29 cellular contexts compared by ENCODE assay signal in the genomic region with DNA sequence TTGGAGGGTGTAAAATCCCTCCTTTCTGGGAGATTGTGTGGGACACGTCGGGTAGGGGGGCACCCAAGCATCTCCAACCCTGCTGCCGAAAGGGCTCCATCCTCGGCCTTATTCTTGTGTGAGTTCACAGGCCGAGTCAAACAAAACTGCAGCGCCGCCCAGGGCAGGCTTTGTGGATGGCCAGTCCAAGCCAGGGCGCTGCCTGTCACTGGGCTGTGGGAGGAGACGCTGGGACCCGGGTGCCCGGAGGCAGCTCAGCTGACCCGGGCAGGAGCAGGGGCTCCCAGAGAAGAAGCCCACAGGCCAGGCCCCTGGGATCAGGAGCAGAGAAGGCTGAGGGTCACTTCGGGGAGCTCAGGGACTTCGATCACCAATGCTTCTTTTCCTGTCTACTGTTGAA. TPM values are rescaled to one million over a fixed set of nuclear protein-coding genes. Genes with fewer than 3 reads are reported as not detected.
DNase-seq lines count a peak whose midpoint lies in the region; ATAC-seq, FAIRE-seq and TF ChIP-seq lines count a peak whose summit lies in the region.
"Had no signal": no experiment of that assay in that cellular context is flagged by ENCODE, and none has a peak within 500 bp of the region (broad histone marks: within the 10 kb centered on the region; RNA-seq: fewer than 3 reads in every experiment).

No MANE protein-coding gene starts in this region.

- no TSS peak for BruUV-seq in K562 (replicated peaks; lab: Mats Ljungman, UMichigan)

- in situ Hi-C loops in K562 (cut with MboI): loop anchor here (5.0 to 10.0 kb wide), 2 partner anchors 420 to 598 kb away; no protein-coding TSS in a partner anchor

- H2AFZ ChIP-seq in K562 (ENCODE audit: low read depth, low read length) (no peak overlapping the region), hepatocyte (no peak overlapping the region), Karpas-422 (ENCODE audit: low read length) (no peak overlapping the region)

- H3K4me2 ChIP-seq in K562 (ENCODE audit: insufficient read depth, low read length) (no peak overlapping the region), hepatocyte (no peak overlapping the region), Karpas-422 (ENCODE audit: low read depth, low read length, poor library complexity, severe bottlenecking) (no peak overlapping the region)

- H3K9me3 ChIP-seq in K562 (replicated peaks; ENCODE audit: control insufficient read depth, insufficient read depth, low read depth, low read length): no peaks in the 10 kb centered on the region
- no peaks in the 10 kb centered on the region for H3K9me3 ChIP-seq in hepatocyte (ENCODE audit: low read depth)
- no peaks in the 10 kb centered on the region for H3K9me3 ChIP-seq in small intestine (ENCODE audit: control insufficient read depth, low read depth)
- H3K9me3 ChIP-seq in Karpas-422 (ENCODE audit: low read length): no peaks in the 10 kb centered on the region
- H3K9me3 ChIP-seq: adrenal gland, breast epithelium had no signal

- H4K20me1 ChIP-seq in K562 (replicated peaks; ENCODE audit: control insufficient read depth, insufficient read depth, low read length): peaks cover 3% of the 10 kb centered on the region; the same call in 1 of the 2 replicates
- no peaks in the 10 kb centered on the region for H4K20me1 ChIP-seq in hepatocyte (ENCODE audit: insufficient read depth, poor library complexity, severe bottlenecking)
- H4K20me1 ChIP-seq in Karpas-422 (ENCODE audit: insufficient read depth, low read depth, low read length): no peaks in the 10 kb centered on the region

- POLR2A ChIA-PET in K562 (lab: Yijun Ruan, JAX): interaction anchor here (0.6 to 1.3 kb wide), 3 partner anchors 9 to 596 kb away, joined by 3 to 4 read pairs (median 3); no protein-coding TSS in a partner anchor

- TF ChIP-seq CTCF in K562 (IDR thresholded peaks at IDR 0.05 in 2 of 3, conservative IDR thresholded peaks at IDR 0.05 in 1 of 3; ENCODE audit: insufficient read depth in 2 of 3, low read depth in 1 of 3, low read length in 3 of 3) (0 out of 6 replicates have a peak, but pooled peaks of 1 of the 3 experiments have one; percentile 10), hepatocyte (IDR thresholded peaks at IDR 0.05; ENCODE audit: poor library complexity) (no peak)

- no peak overlapping the region for H3K27ac ChIP-seq in K562 (ENCODE audit: extremely low read depth, low read depth, low read length)
- H3K27ac ChIP-seq in hepatocyte: peak overlapping the region; percentile 92
- H3K27ac ChIP-seq in small intestine (ENCODE audit: low read depth in 1 of 2, low read length in 1 of 2): peak overlapping the region; percentile 63 to 72
- H3K27ac ChIP-seq in Karpas-422 (ENCODE audit: low read length): no peak overlapping the region
- H3K27ac ChIP-seq: adrenal gland, breast epithelium had no signal

- intact Hi-C loops in K562 (cut with micrococcal nuclease): loop anchor here (10.0 kb wide), 1 partner anchor 1008 kb away; a partner anchor contains a TSS

- TF ChIP-seq POLR2A in K562 (conservative IDR thresholded peaks at IDR 0.05): no peak

- H3K9ac ChIP-seq in K562 (ENCODE audit: insufficient read depth in 1 of 2, low read depth in 2 of 2, low read length in 2 of 2): no peak overlapping the region
- H3K9ac ChIP-seq in Karpas-422 (ENCODE audit: low read length): no peak overlapping the region

- no peaks in the 10 kb centered on the region for H3K9me1 ChIP-seq in K562 (ENCODE audit: control insufficient read depth, insufficient read depth, low read length)

- CTCF ChIA-PET in K562 (lab: Yijun Ruan, JAX; ENCODE audit: low intra/inter-chr PET ratio): no interaction called here

- TF ChIP-seq EP300 in K562 (IDR thresholded peaks at IDR 0.05; ENCODE audit: low read length): no peak

- H3K4me1 ChIP-seq in K562 (replicated peaks in 1 of 2; ENCODE audit: control insufficient read depth in 2 of 2, insufficient read depth in 2 of 2, low read length in 2 of 2) (peaks cover 0 to 21% of the 10 kb centered on the region in 2 experiments; a peak in 2 of 5 replicates), hepatocyte (ENCODE audit: insufficient read depth) (peaks cover 17% of the 10 kb centered on the region), small intestine (ENCODE audit: control insufficient read depth in 2 of 2, insufficient read depth in 1 of 2, low read depth in 1 of 2, low read length in 1 of 2) (no peaks in the 10 kb centered on the region), Karpas-422 (ENCODE audit: low read length) (no peaks in the 10 kb centered on the region)
- H3K4me1 ChIP-seq: adrenal gland, breast epithelium had no signal

- H3K9me2 ChIP-seq in hepatocyte (replicated peaks; ENCODE audit: insufficient read depth) (no peaks in the 10 kb centered on the region), Karpas-422 (replicated peaks; ENCODE audit: insufficient read depth, low read length) (no peaks in the 10 kb centered on the region)

- H3K4me3 ChIP-seq in K562 (no peak overlapping the region), hepatocyte (no peak overlapping the region), small intestine (ENCODE audit: low read depth in 1 of 2, low read length in 2 of 2) (no peak overlapping the region), Karpas-422 (ENCODE audit: low read length) (no peak overlapping the region)
- H3K4me3 ChIP-seq: adrenal gland, breast epithelium had no signal

- 1% methylated on average over 14 of the region's 14 CpGs for whole genome bisulfite sequencing in K562 (ENCODE audit: insufficient coverage, low coverage, missing lambda C conversion rate)
- WGBS in hepatocyte (ENCODE audit: low lambda C conversion rate, missing lambda C conversion rate): 90% methylated on average over 14 of the region's 14 CpGs
- 83 to 90% (median 89%) methylated on average over 14 of the region's 14 CpGs for WGBS in small intestine, 3 donors

- H3K36me3 ChIP-seq in K562 (ENCODE audit: control insufficient read depth, insufficient read depth, low read length): no peaks in the 10 kb centered on the region
- no peaks in the 10 kb centered on the region for H3K36me3 ChIP-seq in hepatocyte (replicated peaks; ENCODE audit: insufficient read depth, low read depth)
- peaks cover 0 to 2% of the 10 kb centered on the region in 2 donors for H3K36me3 ChIP-seq in small intestine (ENCODE audit: control insufficient read depth in 2 of 2, insufficient read depth in 2 of 2, low read length in 2 of 2)
- H3K36me3 ChIP-seq in Karpas-422 (ENCODE audit: insufficient read depth, low read length): no peaks in the 10 kb centered on the region
- H3K36me3 ChIP-seq: adrenal gland, breast epithelium had no signal

- peak; percentile 52 for ATAC-seq in K562
- no peak for ATAC-seq in GM19328 (IDR thresholded peaks at IDR 0.05; ENCODE audit: unreplicated experiment)
- no peak for ATAC-seq in HG02571 (IDR thresholded peaks at IDR 0.05; ENCODE audit: unreplicated experiment)
- ATAC-seq: natural killer cell had no signal

- peak; percentile 2 for DNase-seq in OCI-M1 (lab: John Stamatoyannopoulos, UW)
- peak in 1 of 4 experiments; percentile 18 for DNase-seq in K562 (ENCODE audit: extremely low read depth in 1 of 4, low spot score in 3 of 4)
- DNase-seq in hepatocyte (ENCODE audit: low spot score): no peak
- DNase-seq in small intestine: no peak
- DNase-seq in effector CD8-positive, alpha-beta T cell (lab: John Stamatoyannopoulos, UW): no peak
- no peak for DNase-seq in Karpas-422
- DNase-seq: activated CD4-positive, alpha-beta T cell treated with anti-CD3 and anti-CD28 coated beads, Interleukin-2, amount 10 ng/mL, durations not matched to agents 7 days and 5 days; activated naive CD4-positive, alpha-beta T cell; activated T-cell treated with anti-CD3 and anti-CD28 coated beads, Interleukin-2, amount 50 U/mL, for 24 hours; DND-41; HCEC 1CT; natural killer cell; NCI-H1436 treated with DMSO at 0.1 percent for 48 hours; NCI-H2107; NCI-H446; NCI-H774; retina; SHP77; stimulated activated CD4-positive, alpha-beta T cell treated with anti-CD3 and anti-CD28 coated beads, Interleukin-2, amount 100 ng/mL, for 48 hours; SW 1271; T1000 had no signal

- no peaks in the 10 kb centered on the region for H3K79me2 ChIP-seq in K562 (ENCODE audit: control insufficient read depth, insufficient read depth, low read length)
- H3K79me2 ChIP-seq in hepatocyte: no peaks in the 10 kb centered on the region
- no peaks in the 10 kb centered on the region for H3K79me2 ChIP-seq in Karpas-422 (ENCODE audit: low read length)

- H3K27me3 ChIP-seq in K562 (ENCODE audit: control insufficient read depth in 2 of 2, insufficient read depth in 2 of 2, low read length in 2 of 2): peaks cover 7 to 65% of the 10 kb centered on the region in 2 experiments
- H3K27me3 ChIP-seq in hepatocyte: no peaks in the 10 kb centered on the region
- H3K27me3 ChIP-seq in small intestine (ENCODE audit: control insufficient read depth in 2 of 2, insufficient read depth in 2 of 2, low read length in 2 of 2): peaks cover 0 to 2% of the 10 kb centered on the region in 2 donors
- H3K27me3 ChIP-seq in Karpas-422 (ENCODE audit: low read length): no peaks in the 10 kb centered on the region
- H3K27me3 ChIP-seq: adrenal gland had no signal

- no peak for FAIRE-seq in K562 (lab: Jason Lieb, UNC)
- no peak for FAIRE-seq in small intestine (lab: Jason Lieb, UNC)
- FAIRE-seq: endometrium, frontal cortex had no signal

- TF ChIP-seq RAD21 in K562 (CRISPR knock-in tag; conservative IDR thresholded peaks at IDR 0.05 in 1 of 2, IDR thresholded peaks at IDR 0.05 in 1 of 2): peak; percentile 22 to 24; a peak in 2 of 4 replicates

RNA-seq across cellular contexts. Expression of a gene that starts 31.8 kb away (rescaled TPM):
- 1.6 and 7.5 TPM in 2 replicates for total RNA-seq in K562 (2011; cell fraction: chromatin; rRNA removed; ENCODE audit: low replicate concordance)
- 3.9 and 5.7 TPM in 2 replicates for total RNA-seq in K562 (2011; cell fraction: nucleolus; rRNA removed)
- total RNA-seq in K562 (2011; cell fraction: nucleoplasm; rRNA removed): 2.1 and 3.2 TPM in 2 replicates
- 0.45 and 0.94 TPM in 2 replicates for total RNA-seq in K562 (2014; rRNA removed)
- 0.06 and 0.15 TPM in 2 replicates for total RNA-seq in K562 (2014; rRNA removed; fragmentation: Illumina TruSeq; extraction: Trizol)
- 0.11 and 0.25 TPM in 2 replicates for total RNA-seq in K562 (2015; rRNA removed; fragmentation: Illumina TruSeq; extraction: Trizol)
- total RNA-seq in K562 (2021): 0.98 and 1.2 TPM in 2 replicates
- 0.78 and 0.93 TPM in 2 replicates for polyA plus RNA-seq in K562 (2011; rRNA removed)
- polyA plus RNA-seq in K562 (2011; cell fraction: cytosol; rRNA removed): 0.49 and 1.9 TPM in 2 replicates
- polyA plus RNA-seq in K562 (2011; cell fraction: nucleus; rRNA removed): 2.9 and 7.4 TPM in 2 replicates
- polyA plus RNA-seq in K562 (2012): 0.49 and 2.9 TPM in 2 replicates
- 0.49 and 0.66 TPM in 2 replicates for polyA plus RNA-seq in K562 (2014; fragmentation: Illumina TruSeq; extraction: Trizol)
- polyA plus RNA-seq in K562 (2014; fragmentation: Nextera tagmentation; extraction: Ambion mirVana): not detected
- polyA plus RNA-seq in K562 (2014; rRNA removed): 0.78 and 1.2 TPM in 2 replicates
- polyA minus RNA-seq in K562 (2011; rRNA and poly(A)+ RNA removed): 1.3 and 3.0 TPM in 2 replicates
- 0.91 and 1.5 TPM in 2 replicates for polyA minus RNA-seq in K562 (2011; cell fraction: cytosol; rRNA and poly(A)+ RNA removed)
- 2.4 and 4.6 TPM in 2 replicates for polyA minus RNA-seq in K562 (2011; cell fraction: nucleus; rRNA and poly(A)+ RNA removed)
- 21.5 and 24.8 TPM in 2 replicates for total RNA-seq in hepatocyte
- polyA plus RNA-seq in hepatocyte: 32.3 and 36.2 TPM in 2 replicates
- 100 to 1,000 TPM in 2 of 3 donors, 10 to 100 TPM in 1; 31.0 to 121 (median 117) TPM for polyA plus RNA-seq in small intestine
- not detected in 2 replicates for total RNA-seq in Karpas-422 (2014; rRNA removed; shearing (Covaris generic); ENCODE audit: low replicate concordance)
- total RNA-seq: activated CD4-positive, alpha-beta T cell treated with anti-CD3 and anti-CD28 coated beads, Interleukin-2, amount 10 ng/mL, durations not matched to agents 7 days and 5 days; frontal cortex; natural killer cell; osteoblast had no signal
- polyA plus RNA-seq: CD14-positive monocyte had no signal

Comparison
In these comparisons a context has a peak if more than half of its experiments do, and no peak if none do; other contexts are left out.
1. H3K27ac ChIP-seq: peak in hepatocyte (single experiment) and small intestine (2 of 2); none in K562 (single experiment) and Karpas-422 (single experiment).